Comparison of ENCODE assay signal across 1 cellular context in the genomic region with DNA sequence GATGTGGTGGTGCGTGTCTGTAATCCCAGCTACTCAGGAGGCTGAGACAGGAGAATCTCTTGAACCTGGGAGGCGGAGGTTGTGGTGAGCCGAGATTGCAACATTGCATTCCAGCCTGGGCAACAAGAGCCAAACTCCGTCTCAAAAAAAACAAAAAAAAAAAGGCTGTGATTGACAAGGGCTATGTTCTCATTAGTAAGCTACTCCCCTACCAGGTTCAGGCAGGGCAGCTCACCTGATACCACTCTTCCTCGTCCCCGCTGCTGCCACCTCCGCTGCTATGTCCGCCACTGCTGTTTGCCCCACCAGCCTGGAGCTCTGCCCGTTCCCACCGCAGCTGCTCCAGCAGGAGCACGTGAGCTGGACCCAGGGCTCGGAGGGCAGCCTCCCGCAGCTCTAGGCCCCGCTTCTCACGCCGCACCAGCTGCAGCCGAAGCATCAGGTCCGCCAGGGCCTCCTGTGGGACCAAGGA.
TF ChIP-seq lines count a peak whose summit lies in the region.

No MANE protein-coding gene starts in this region.

TF ChIP-seq in HepG2, 621 proteins besides CTCF, POLR2A, EP300 and RAD21 (continued from another document and continues in another):
- TF ChIP-seq, protein P1, sequence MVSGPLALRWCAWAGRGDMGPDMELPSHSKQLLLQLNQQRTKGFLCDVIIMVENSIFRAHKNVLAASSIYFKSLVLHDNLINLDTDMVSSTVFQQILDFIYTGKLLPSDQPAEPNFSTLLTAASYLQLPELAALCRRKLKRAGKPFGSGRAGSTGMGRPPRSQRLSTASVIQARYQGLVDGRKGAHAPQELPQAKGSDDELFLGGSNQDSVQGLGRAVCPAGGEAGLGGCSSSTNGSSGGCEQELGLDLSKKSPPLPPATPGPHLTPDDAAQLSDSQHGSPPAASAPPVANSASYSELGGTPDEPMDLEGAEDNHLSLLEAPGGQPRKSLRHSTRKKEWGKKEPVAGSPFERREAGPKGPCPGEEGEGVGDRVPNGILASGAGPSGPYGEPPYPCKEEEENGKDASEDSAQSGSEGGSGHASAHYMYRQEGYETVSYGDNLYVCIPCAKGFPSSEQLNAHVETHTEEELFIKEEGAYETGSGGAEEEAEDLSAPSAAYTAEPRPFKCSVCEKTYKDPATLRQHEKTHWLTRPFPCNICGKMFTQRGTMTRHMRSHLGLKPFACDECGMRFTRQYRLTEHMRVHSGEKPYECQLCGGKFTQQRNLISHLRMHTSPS (CRISPR knock-in tag; IDR thresholded peaks at IDR 0.05; ENCODE audit: low read depth) = peak; percentile 51; the same call in 1 of the 2 replicates
- TF ChIP-seq SNAPC2 (CRISPR knock-in tag; IDR thresholded peaks at IDR 0.05) (no peak), ERF (CRISPR knock-in tag; IDR thresholded peaks at IDR 0.05) (peak; percentile 28; the same call in 1 of the 2 replicates), U2AF1 (optimal IDR thresholded peaks at IDR 0.05; ENCODE audit: low read depth, low read length) (no peak), CEBPB (IDR thresholded peaks at IDR 0.05; ENCODE audit: borderline replicate concordance, low read depth, low read length) (peak; percentile 40; the same call in 1 of the 2 replicates), ZC3H13 (CRISPR knock-in tag; IDR thresholded peaks at IDR 0.05) (0 out of 2 replicates have a peak, but pooled peaks have one; percentile 10), SMYD3 (CRISPR knock-in tag; IDR thresholded peaks at IDR 0.05) (no peak), GATAD2A (CRISPR knock-in tag; IDR thresholded peaks at IDR 0.05) (peak; percentile 56), ZFP1 (CRISPR knock-in tag; IDR thresholded peaks at IDR 0.05) (peak; percentile 31; the same call in 1 of the 2 replicates), DNMT1 (CRISPR knock-in tag; IDR thresholded peaks at IDR 0.05) (0 out of 2 replicates have a peak, but pooled peaks have one; percentile 19), NFKB2 (CRISPR knock-in tag; IDR thresholded peaks at IDR 0.05; ENCODE audit: borderline replicate concordance) (peak; percentile 52; the same call in 1 of the 2 replicates), TARDBP (CRISPR knock-in tag; IDR thresholded peaks at IDR 0.05) (peak; percentile 33; the same call in 1 of the 2 replicates), ZFP37 (CRISPR knock-in tag; IDR thresholded peaks at IDR 0.05; ENCODE audit: borderline replicate concordance) (no peak), NCOA5 (CRISPR knock-in tag; IDR thresholded peaks at IDR 0.05) (no peak), GABPB1 (CRISPR knock-in tag; IDR thresholded peaks at IDR 0.05) (peak; percentile 63; the same call in 1 of the 2 replicates), ZFP36L1 (CRISPR knock-in tag; IDR thresholded peaks at IDR 0.05) (no peak), ZFY (CRISPR knock-in tag; IDR thresholded peaks at IDR 0.05) (peak; percentile 74), ZNF263 (CRISPR knock-in tag; IDR thresholded peaks at IDR 0.05) (no peak), ZNF235 (CRISPR knock-in tag; IDR thresholded peaks at IDR 0.05; ENCODE audit: borderline replicate concordance) (no peak), TBX2 (CRISPR knock-in tag; IDR thresholded peaks at IDR 0.05; ENCODE audit: borderline replicate concordance) (0 out of 2 replicates have a peak, but pooled peaks have one; percentile 49), KLF13 (CRISPR knock-in tag; IDR thresholded peaks at IDR 0.05) (no peak), ZNF781 (CRISPR knock-in tag; IDR thresholded peaks at IDR 0.05; ENCODE audit: borderline replicate concordance, not compliant biosample characterization) (no peak), ZNF543 (CRISPR knock-in tag; IDR thresholded peaks at IDR 0.05) (peak; percentile 54; the same call in 1 of the 2 replicates), ZNF292 (CRISPR knock-in tag; IDR thresholded peaks at IDR 0.05; ENCODE audit: borderline replicate concordance, low read depth) (peak; percentile 69; the same call in 1 of the 2 replicates), ZNF562 (CRISPR knock-in tag; IDR thresholded peaks at IDR 0.05; ENCODE audit: borderline replicate concordance) (no peak), ZNF788 (CRISPR knock-in tag; IDR thresholded peaks at IDR 0.05; ENCODE audit: borderline replicate concordance) (peak; percentile 77), ZNF136 (CRISPR knock-in tag; IDR thresholded peaks at IDR 0.05; ENCODE audit: low read depth) (no peak), ZNF549 (CRISPR knock-in tag; IDR thresholded peaks at IDR 0.05) (no peak)
- TF ChIP-seq, protein P2, sequence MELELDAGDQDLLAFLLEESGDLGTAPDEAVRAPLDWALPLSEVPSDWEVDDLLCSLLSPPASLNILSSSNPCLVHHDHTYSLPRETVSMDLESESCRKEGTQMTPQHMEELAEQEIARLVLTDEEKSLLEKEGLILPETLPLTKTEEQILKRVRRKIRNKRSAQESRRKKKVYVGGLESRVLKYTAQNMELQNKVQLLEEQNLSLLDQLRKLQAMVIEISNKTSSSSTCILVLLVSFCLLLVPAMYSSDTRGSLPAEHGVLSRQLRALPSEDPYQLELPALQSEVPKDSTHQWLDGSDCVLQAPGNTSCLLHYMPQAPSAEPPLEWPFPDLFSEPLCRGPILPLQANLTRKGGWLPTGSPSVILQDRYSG (CRISPR knock-in tag; IDR thresholded peaks at IDR 0.05) = no peak
- TF ChIP-seq, protein P3, sequence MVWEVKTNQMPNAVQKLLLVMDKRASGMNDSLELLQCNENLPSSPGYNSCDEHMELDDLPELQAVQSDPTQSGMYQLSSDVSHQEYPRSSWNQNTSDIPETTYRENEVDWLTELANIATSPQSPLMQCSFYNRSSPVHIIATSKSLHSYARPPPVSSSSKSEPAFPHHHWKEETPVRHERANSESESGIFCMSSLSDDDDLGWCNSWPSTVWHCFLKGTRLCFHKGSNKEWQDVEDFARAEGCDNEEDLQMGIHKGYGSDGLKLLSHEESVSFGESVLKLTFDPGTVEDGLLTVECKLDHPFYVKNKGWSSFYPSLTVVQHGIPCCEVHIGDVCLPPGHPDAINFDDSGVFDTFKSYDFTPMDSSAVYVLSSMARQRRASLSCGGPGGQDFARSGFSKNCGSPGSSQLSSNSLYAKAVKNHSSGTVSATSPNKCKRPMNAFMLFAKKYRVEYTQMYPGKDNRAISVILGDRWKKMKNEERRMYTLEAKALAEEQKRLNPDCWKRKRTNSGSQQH (CRISPR knock-in tag; IDR thresholded peaks at IDR 0.05; ENCODE audit: low read depth) = peak; percentile 64; the same call in 1 of the 2 replicates
- TF ChIP-seq, protein P4, sequence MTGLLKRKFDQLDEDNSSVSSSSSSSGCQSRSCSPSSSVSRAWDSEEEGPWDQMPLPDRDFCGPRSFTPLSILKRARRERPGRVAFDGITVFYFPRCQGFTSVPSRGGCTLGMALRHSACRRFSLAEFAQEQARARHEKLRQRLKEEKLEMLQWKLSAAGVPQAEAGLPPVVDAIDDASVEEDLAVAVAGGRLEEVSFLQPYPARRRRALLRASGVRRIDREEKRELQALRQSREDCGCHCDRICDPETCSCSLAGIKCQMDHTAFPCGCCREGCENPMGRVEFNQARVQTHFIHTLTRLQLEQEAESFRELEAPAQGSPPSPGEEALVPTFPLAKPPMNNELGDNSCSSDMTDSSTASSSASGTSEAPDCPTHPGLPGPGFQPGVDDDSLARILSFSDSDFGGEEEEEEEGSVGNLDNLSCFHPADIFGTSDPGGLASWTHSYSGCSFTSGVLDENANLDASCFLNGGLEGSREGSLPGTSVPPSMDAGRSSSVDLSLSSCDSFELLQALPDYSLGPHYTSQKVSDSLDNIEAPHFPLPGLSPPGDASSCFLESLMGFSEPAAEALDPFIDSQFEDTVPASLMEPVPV (CRISPR knock-in tag; IDR thresholded peaks at IDR 0.05) = peak; percentile 73; the same call in 1 of the 2 replicates
- TF ChIP-seq, protein P5, sequence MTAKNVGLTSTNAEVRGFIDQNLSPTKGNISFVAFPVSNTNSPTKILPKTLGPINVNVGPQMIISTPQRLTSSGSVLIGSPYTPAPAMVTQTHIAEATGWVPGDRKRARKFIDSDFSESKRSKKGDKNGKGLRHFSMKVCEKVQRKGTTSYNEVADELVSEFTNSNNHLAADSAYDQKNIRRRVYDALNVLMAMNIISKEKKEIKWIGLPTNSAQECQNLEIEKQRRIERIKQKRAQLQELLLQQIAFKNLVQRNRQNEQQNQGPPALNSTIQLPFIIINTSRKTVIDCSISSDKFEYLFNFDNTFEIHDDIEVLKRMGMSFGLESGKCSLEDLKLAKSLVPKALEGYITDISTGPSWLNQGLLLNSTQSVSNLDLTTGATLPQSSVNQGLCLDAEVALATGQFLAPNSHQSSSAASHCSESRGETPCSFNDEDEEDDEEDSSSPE (CRISPR knock-in tag; IDR thresholded peaks at IDR 0.05) = peak; percentile 45; the same call in 1 of the 2 replicates
- TF ChIP-seq, protein P6, sequence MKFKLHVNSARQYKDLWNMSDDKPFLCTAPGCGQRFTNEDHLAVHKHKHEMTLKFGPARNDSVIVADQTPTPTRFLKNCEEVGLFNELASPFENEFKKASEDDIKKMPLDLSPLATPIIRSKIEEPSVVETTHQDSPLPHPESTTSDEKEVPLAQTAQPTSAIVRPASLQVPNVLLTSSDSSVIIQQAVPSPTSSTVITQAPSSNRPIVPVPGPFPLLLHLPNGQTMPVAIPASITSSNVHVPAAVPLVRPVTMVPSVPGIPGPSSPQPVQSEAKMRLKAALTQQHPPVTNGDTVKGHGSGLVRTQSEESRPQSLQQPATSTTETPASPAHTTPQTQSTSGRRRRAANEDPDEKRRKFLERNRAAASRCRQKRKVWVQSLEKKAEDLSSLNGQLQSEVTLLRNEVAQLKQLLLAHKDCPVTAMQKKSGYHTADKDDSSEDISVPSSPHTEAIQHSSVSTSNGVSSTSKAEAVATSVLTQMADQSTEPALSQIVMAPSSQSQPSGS (CRISPR knock-in tag; IDR thresholded peaks at IDR 0.05) = 0 out of 2 replicates have a peak, but pooled peaks have one; percentile 19
- TF ChIP-seq, protein P7, sequence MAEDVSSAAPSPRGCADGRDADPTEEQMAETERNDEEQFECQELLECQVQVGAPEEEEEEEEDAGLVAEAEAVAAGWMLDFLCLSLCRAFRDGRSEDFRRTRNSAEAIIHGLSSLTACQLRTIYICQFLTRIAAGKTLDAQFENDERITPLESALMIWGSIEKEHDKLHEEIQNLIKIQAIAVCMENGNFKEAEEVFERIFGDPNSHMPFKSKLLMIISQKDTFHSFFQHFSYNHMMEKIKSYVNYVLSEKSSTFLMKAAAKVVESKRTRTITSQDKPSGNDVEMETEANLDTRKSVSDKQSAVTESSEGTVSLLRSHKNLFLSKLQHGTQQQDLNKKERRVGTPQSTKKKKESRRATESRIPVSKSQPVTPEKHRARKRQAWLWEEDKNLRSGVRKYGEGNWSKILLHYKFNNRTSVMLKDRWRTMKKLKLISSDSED (CRISPR knock-in tag; IDR thresholded peaks at IDR 0.05) = no peak
- TF ChIP-seq, protein P8, sequence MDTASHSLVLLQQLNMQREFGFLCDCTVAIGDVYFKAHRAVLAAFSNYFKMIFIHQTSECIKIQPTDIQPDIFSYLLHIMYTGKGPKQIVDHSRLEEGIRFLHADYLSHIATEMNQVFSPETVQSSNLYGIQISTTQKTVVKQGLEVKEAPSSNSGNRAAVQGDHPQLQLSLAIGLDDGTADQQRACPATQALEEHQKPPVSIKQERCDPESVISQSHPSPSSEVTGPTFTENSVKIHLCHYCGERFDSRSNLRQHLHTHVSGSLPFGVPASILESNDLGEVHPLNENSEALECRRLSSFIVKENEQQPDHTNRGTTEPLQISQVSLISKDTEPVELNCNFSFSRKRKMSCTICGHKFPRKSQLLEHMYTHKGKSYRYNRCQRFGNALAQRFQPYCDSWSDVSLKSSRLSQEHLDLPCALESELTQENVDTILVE (CRISPR knock-in tag; IDR thresholded peaks at IDR 0.05) = 0 out of 2 replicates have a peak, but pooled peaks have one; percentile 59
- TF ChIP-seq, protein P9, sequence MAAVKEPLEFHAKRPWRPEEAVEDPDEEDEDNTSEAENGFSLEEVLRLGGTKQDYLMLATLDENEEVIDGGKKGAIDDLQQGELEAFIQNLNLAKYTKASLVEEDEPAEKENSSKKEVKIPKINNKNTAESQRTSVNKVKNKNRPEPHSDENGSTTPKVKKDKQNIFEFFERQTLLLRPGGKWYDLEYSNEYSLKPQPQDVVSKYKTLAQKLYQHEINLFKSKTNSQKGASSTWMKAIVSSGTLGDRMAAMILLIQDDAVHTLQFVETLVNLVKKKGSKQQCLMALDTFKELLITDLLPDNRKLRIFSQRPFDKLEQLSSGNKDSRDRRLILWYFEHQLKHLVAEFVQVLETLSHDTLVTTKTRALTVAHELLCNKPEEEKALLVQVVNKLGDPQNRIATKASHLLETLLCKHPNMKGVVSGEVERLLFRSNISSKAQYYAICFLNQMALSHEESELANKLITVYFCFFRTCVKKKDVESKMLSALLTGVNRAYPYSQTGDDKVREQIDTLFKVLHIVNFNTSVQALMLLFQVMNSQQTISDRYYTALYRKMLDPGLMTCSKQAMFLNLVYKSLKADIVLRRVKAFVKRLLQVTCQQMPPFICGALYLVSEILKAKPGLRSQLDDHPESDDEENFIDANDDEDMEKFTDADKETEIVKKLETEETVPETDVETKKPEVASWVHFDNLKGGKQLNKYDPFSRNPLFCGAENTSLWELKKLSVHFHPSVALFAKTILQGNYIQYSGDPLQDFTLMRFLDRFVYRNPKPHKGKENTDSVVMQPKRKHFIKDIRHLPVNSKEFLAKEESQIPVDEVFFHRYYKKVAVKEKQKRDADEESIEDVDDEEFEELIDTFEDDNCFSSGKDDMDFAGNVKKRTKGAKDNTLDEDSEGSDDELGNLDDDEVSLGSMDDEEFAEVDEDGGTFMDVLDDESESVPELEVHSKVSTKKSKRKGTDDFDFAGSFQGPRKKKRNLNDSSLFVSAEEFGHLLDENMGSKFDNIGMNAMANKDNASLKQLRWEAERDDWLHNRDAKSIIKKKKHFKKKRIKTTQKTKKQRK (IDR thresholded peaks at IDR 0.05; ENCODE audit: low read length) = no peak
- TF ChIP-seq, protein P10, sequence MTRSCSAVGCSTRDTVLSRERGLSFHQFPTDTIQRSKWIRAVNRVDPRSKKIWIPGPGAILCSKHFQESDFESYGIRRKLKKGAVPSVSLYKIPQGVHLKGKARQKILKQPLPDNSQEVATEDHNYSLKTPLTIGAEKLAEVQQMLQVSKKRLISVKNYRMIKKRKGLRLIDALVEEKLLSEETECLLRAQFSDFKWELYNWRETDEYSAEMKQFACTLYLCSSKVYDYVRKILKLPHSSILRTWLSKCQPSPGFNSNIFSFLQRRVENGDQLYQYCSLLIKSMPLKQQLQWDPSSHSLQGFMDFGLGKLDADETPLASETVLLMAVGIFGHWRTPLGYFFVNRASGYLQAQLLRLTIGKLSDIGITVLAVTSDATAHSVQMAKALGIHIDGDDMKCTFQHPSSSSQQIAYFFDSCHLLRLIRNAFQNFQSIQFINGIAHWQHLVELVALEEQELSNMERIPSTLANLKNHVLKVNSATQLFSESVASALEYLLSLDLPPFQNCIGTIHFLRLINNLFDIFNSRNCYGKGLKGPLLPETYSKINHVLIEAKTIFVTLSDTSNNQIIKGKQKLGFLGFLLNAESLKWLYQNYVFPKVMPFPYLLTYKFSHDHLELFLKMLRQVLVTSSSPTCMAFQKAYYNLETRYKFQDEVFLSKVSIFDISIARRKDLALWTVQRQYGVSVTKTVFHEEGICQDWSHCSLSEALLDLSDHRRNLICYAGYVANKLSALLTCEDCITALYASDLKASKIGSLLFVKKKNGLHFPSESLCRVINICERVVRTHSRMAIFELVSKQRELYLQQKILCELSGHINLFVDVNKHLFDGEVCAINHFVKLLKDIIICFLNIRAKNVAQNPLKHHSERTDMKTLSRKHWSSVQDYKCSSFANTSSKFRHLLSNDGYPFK (CRISPR knock-in tag; IDR thresholded peaks at IDR 0.05; ENCODE audit: borderline replicate concordance) = peak; percentile 74; the same call in 1 of the 2 replicates
- TF ChIP-seq, protein P11, sequence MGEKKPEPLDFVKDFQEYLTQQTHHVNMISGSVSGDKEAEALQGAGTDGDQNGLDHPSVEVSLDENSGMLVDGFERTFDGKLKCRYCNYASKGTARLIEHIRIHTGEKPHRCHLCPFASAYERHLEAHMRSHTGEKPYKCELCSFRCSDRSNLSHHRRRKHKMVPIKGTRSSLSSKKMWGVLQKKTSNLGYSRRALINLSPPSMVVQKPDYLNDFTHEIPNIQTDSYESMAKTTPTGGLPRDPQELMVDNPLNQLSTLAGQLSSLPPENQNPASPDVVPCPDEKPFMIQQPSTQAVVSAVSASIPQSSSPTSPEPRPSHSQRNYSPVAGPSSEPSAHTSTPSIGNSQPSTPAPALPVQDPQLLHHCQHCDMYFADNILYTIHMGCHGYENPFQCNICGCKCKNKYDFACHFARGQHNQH (CRISPR knock-in tag; IDR thresholded peaks at IDR 0.05) = 0 out of 2 replicates have a peak, but pooled peaks have one; percentile 40
